In the genomic region with DNA sequence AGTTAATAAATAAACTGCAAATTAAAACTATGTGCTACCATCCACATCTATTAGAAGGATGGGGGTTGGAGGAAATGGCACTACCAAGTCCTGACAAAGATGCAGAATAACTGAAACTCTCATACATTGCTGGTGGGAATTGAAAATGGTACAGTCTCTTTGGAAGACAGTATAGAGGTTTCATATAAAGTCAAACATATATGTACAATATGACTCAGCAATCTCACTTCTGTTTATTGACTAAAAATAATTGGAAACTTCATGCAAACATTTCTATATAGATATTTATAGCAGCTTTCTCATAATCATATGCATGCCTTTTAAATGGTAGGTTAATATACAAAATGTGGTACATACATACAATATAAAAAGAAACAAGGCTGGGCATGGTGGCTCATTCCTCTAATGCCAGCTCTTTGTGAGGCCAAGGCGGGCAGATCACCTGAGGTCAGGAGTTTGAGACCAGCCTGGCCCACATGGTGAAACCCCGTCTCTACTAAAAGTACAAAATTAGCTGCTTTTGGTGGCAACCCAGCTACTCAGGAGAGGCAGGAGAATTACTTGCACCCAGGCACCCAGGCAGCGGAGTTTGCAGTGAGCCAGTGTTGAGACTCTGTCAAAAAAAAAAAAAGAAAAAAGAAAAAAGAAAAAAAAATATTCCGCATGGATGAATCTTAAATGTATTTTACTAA, we compare ENCODE assay signal across 18 cellular contexts.
DNase-seq lines count a peak whose midpoint lies in the region; ATAC-seq and TF ChIP-seq lines count a peak whose summit lies in the region.
"Had no signal": no experiment of that assay in that cellular context is flagged by ENCODE, and none has a peak within 500 bp of the region (broad histone marks: within the 10 kb centered on the region; RNA-seq: fewer than 3 reads in every experiment).

No MANE protein-coding gene starts in this region.

- 68 to 86% methylated on average over 2 to 4 of the region's 4 CpGs for WGBS in endodermal cell (ENCODE audit: insufficient coverage in 1 of 2, insufficient read length in 1 of 2), 2 experiments

- H3K4me1 ChIP-seq in endodermal cell (ENCODE audit: control insufficient read depth, insufficient read depth, low read length), result no peaks in the 10 kb centered on the region
- H3K4me1 ChIP-seq: heart left ventricle, left lung, upper lobe of left lung had no signal

- H3K36me3 Mint-ChIP-seq in endodermal cell (ENCODE audit: low read depth), result no peaks in the 10 kb centered on the region
- H3K36me3 Mint-ChIP-seq: brain had no signal

- H3K27ac Mint-ChIP-seq in endodermal cell, result no peak overlapping the region
- H3K27ac Mint-ChIP-seq: activated T-helper 17 cell treated with anti-CD3 and anti-CD28 coated beads, Interleukin-2, amount 50 U/mL, for 72 hours; brain had no signal

- H3K4me3 ChIP-seq in endodermal cell (ENCODE audit: low read length), result no peak overlapping the region
- H3K4me3 ChIP-seq: heart left ventricle, left lung, smooth muscle cell, upper lobe of left lung had no signal

- no peaks in the 10 kb centered on the region for H3K27me3 ChIP-seq in endodermal cell (ENCODE audit: control insufficient read depth, insufficient read depth, low read length, poor library complexity, severe bottlenecking)
- H3K27me3 ChIP-seq: heart left ventricle, left lung, upper lobe of left lung had no signal

- H3K4me1 Mint-ChIP-seq in endodermal cell, result peaks cover 2% of the 10 kb centered on the region
- H3K4me1 Mint-ChIP-seq: activated T-helper 17 cell treated with anti-CD3 and anti-CD28 coated beads, Interleukin-2, amount 50 U/mL, for 72 hours; brain had no signal

- TF ChIP-seq CTCF in GM13977 (IDR thresholded peaks at IDR 0.05; ENCODE audit: extremely low read depth, insufficient read depth, missing control alignments) (no peak), endodermal cell (conservative IDR thresholded peaks at IDR 0.05) (no peak)

- in situ Hi-C loops in GM13977 (cut with MboI; ENCODE audit: low pct_unique_long_range_greater_than_20kb, low sequenced_read_pairs, unreplicated experiment), result no loop called here

- H3K9me3 ChIP-seq in endodermal cell (ENCODE audit: control insufficient read depth, low read length), result no peaks in the 10 kb centered on the region
- H3K9me3 ChIP-seq: heart left ventricle, left lung, SK-N-SH, upper lobe of left lung had no signal

- ATAC-seq in GM19438 (IDR thresholded peaks at IDR 0.05; ENCODE audit: low read depth, unreplicated experiment), result peak; percentile 98
- ATAC-seq in HG02759 (IDR thresholded peaks at IDR 0.05; ENCODE audit: unreplicated experiment), result peak; percentile 87
- ATAC-seq in HG03342 (IDR thresholded peaks at IDR 0.05; ENCODE audit: unreplicated experiment), result peak; percentile 98
- ATAC-seq: activated CD4-positive, CD25-positive, alpha-beta regulatory T cell treated with anti-CD3 and anti-CD28 coated beads, Interleukin-2, amount 50 U/mL, for 24 hours; activated T-helper 17 cell treated with anti-CD3 and anti-CD28 coated beads, Interleukin-2, amount 50 U/mL, for 72 hours; heart left ventricle; left lung had no signal

- H3K27ac ChIP-seq in endodermal cell (ENCODE audit: low read depth, low read length), result no peak overlapping the region
- H3K27ac ChIP-seq: heart left ventricle, left lung, upper lobe of left lung had no signal

- H3K9ac ChIP-seq in endodermal cell (ENCODE audit: extremely low read depth, low read length, poor library complexity, severe bottlenecking), result no peak overlapping the region
- H3K9ac ChIP-seq: SK-N-SH had no signal

- no peaks in the 10 kb centered on the region for H3K9me3 Mint-ChIP-seq in endodermal cell

- DNase-seq in GM13977 (ENCODE audit: low spot score), result peak; percentile 23
- no peak for DNase-seq in stimulated activated CD4-positive, alpha-beta T cell treated with anti-CD3 and anti-CD28 coated beads, Interleukin-1b, Interleukin-23, amount 100 ng/mL, for 48 hours
- no peak for DNase-seq in endodermal cell
- no peak for DNase-seq in putamen (ENCODE audit: low spot score)
- DNase-seq in HuH-7 (ENCODE audit: low spot score), result no peak
- DNase-seq: DMS 273 treated with DMSO at 0.1 percent for 48 hours, heart left ventricle, left lung, NCI-H1694, SK-N-SH, upper lobe of left lung had no signal

- H3K27me3 Mint-ChIP-seq in endodermal cell (ENCODE audit: insufficient read depth), result no peaks in the 10 kb centered on the region
- H3K27me3 Mint-ChIP-seq: brain had no signal

- H3K4me3 Mint-ChIP-seq in endodermal cell, result no peak overlapping the region
- H3K4me3 Mint-ChIP-seq: activated T-helper 17 cell treated with anti-CD3 and anti-CD28 coated beads, Interleukin-2, amount 50 U/mL, for 72 hours; brain had no signal

- no peaks in the 10 kb centered on the region for H3K36me3 ChIP-seq in endodermal cell (ENCODE audit: control insufficient read depth, insufficient read depth, low read length)
- H3K36me3 ChIP-seq: heart left ventricle, left lung, upper lobe of left lung had no signal
